Comparison of ENCODE assay signal across 8 cellular contexts in the genomic region with DNA sequence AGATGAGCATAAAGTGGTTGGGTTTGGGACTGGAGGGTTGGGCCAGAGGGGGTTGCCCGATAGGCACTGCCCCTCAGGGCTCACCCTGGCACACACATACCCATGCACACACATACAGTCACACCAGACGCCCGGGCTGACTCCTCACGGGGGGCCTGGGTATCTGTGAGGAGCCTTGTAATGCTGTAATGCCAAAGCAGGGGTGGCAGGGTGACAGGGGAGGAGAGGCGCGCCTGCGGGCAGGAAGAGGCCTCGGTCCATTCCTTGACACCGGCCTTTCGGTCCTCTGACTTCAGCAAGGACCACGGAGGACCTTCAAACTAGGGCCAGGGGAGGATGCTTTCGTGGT. TPM values are rescaled to one million over a fixed set of nuclear protein-coding genes. Genes with fewer than 3 reads are reported as not detected.
A peak's percentile ranks its signal among the peaks of the same experiment; 100 is the strongest.
DNase-seq lines count a peak whose midpoint lies in the region; ATAC-seq and TF ChIP-seq lines count a peak whose summit lies in the region.

No MANE protein-coding gene starts in this region.

- peaks cover 63% of the 10 kb centered on the region for H3K27me3 Mint-ChIP-seq in activated naive CD4-positive, alpha-beta T cell treated with anti-CD3 and anti-CD28 coated beads, Interleukin-2, amount 10 ng/mL, durations not matched to agents 7 days and 5 days
- H3K27me3 Mint-ChIP-seq in central memory CD8-positive, alpha-beta T cell: peaks cover 25% of the 10 kb centered on the region
- H3K27me3 Mint-ChIP-seq in mesothelial cell of epicardium (ENCODE audit: low read depth): peaks cover 45% of the 10 kb centered on the region

- no peak overlapping the region for H3K27ac Mint-ChIP-seq in activated naive CD4-positive, alpha-beta T cell treated with anti-CD3 and anti-CD28 coated beads, Interleukin-2, amount 10 ng/mL, durations not matched to agents 7 days and 5 days
- H3K27ac Mint-ChIP-seq in central memory CD8-positive, alpha-beta T cell (ENCODE audit: low read depth): no peak overlapping the region
- no peak overlapping the region for H3K27ac Mint-ChIP-seq in mesothelial cell of epicardium

- intact Hi-C loops in tibial artery (cut with DNase I; ENCODE audit: low total_unique reads): no loop called here

- DNase-seq in activated naive CD4-positive, alpha-beta T cell treated with anti-CD3 and anti-CD28 coated beads, Interleukin-2, amount 10 ng/mL, durations not matched to agents 7 days and 5 days: no peak
- no peak for DNase-seq in activated naive CD4-positive, alpha-beta T cell treated with anti-CD3 and anti-CD28 coated beads, Interleukin-2, amount 50 U/mL, for 16 hours
- no peak for DNase-seq in central memory CD8-positive, alpha-beta T cell (ENCODE audit: low spot score in 2 of 2)
- DNase-seq in mesothelial cell of epicardium (ENCODE audit: low spot score in 2 of 2, unreplicated experiment in 2 of 2) (no peak), tibial artery (no peak), putamen (ENCODE audit: low spot score) (no peak), islet precursor cell (no peak)

- TF ChIP-seq CTCF in mesothelial cell of epicardium (IDR thresholded peaks at IDR 0.05; ENCODE audit: unreplicated experiment) (no peak), tibial artery (IDR thresholded peaks at IDR 0.05) (no peak)

- H3K9me3 ChIP-seq in tibial artery: no peaks in the 10 kb centered on the region

- no peak overlapping the region for H3K27ac ChIP-seq in tibial artery

- CTCF ChIA-PET in activated naive CD4-positive, alpha-beta T cell treated with anti-CD3 and anti-CD28 coated beads, Interleukin-2, amount 10 ng/mL, durations not matched to agents 7 days and 5 days (lab: Charles Lee): no interaction called here

- H3K4me3 Mint-ChIP-seq in activated naive CD4-positive, alpha-beta T cell treated with anti-CD3 and anti-CD28 coated beads, Interleukin-2, amount 10 ng/mL, durations not matched to agents 7 days and 5 days: peak overlapping the region; percentile 35
- H3K4me3 Mint-ChIP-seq in central memory CD8-positive, alpha-beta T cell: peak overlapping the region; percentile 76
- H3K4me3 Mint-ChIP-seq in mesothelial cell of epicardium: peak overlapping the region; percentile 32

- H3K36me3 Mint-ChIP-seq in activated naive CD4-positive, alpha-beta T cell treated with anti-CD3 and anti-CD28 coated beads, Interleukin-2, amount 10 ng/mL, durations not matched to agents 7 days and 5 days: no peaks in the 10 kb centered on the region
- no peaks in the 10 kb centered on the region for H3K36me3 Mint-ChIP-seq in central memory CD8-positive, alpha-beta T cell (ENCODE audit: insufficient read depth)
- no peaks in the 10 kb centered on the region for H3K36me3 Mint-ChIP-seq in mesothelial cell of epicardium

- H3K4me1 ChIP-seq in tibial artery: peaks cover 0 to 13% (median 5%) of the 10 kb centered on the region in 4 donors

- no peaks in the 10 kb centered on the region for H3K9me3 Mint-ChIP-seq in activated naive CD4-positive, alpha-beta T cell treated with anti-CD3 and anti-CD28 coated beads, Interleukin-2, amount 10 ng/mL, durations not matched to agents 7 days and 5 days
- H3K9me3 Mint-ChIP-seq in central memory CD8-positive, alpha-beta T cell: no peaks in the 10 kb centered on the region
- no peaks in the 10 kb centered on the region for H3K9me3 Mint-ChIP-seq in mesothelial cell of epicardium

- peaks cover 0 to 16% of the 10 kb centered on the region in 2 donors for H3K27me3 ChIP-seq in tibial artery

- no peak for ATAC-seq in central memory CD8-positive, alpha-beta T cell (replicated peaks; ENCODE audit: extremely low read depth, poor library complexity, severe bottlenecking)
- ATAC-seq in GM18868 (IDR thresholded peaks at IDR 0.05; ENCODE audit: unreplicated experiment): no peak

- H3K4me3 ChIP-seq in tibial artery: peak overlapping the region; percentile 38 to 56

- H3K36me3 ChIP-seq in tibial artery: no peaks in the 10 kb centered on the region

- peaks cover 14% of the 10 kb centered on the region for H3K4me1 Mint-ChIP-seq in activated naive CD4-positive, alpha-beta T cell treated with anti-CD3 and anti-CD28 coated beads, Interleukin-2, amount 10 ng/mL, durations not matched to agents 7 days and 5 days
- H3K4me1 Mint-ChIP-seq in central memory CD8-positive, alpha-beta T cell: peaks cover 13% of the 10 kb centered on the region
- H3K4me1 Mint-ChIP-seq in mesothelial cell of epicardium: peaks cover 7% of the 10 kb centered on the region

RNA-seq across cellular contexts. Expression of a gene that starts 0.4 kb away (rescaled TPM):
- 0.13 to 0.47 TPM (median 0.29 TPM) in 3 replicates for total RNA-seq in mesothelial cell of epicardium

RNA-seq across cellular contexts. Expression of a gene that starts 47.2 kb away (rescaled TPM):
- not detected in 3 replicates for total RNA-seq in mesothelial cell of epicardium

RNA-seq across cellular contexts. Expression of a gene that starts 58.3 kb away (rescaled TPM):
- total RNA-seq in mesothelial cell of epicardium: 0.16 TPM in 1 of 3 replicates, not detected in the others
